ENCODE assay signal across 21 cellular contexts in genomic region chr12:87054225-87054624, GRCh38.
"Had no signal": no experiment of that assay in that cellular context is flagged by ENCODE, and none has a peak within 500 bp of the region (broad histone marks: within the 10 kb centered on the region; RNA-seq: fewer than 3 reads in every experiment).

No MANE protein-coding gene starts in this region.

- H3K4me3 ChIP-seq: breast epithelium, left ventricle myocardium inferior, tibial artery, uterus had no signal

- H3K27me3 Mint-ChIP-seq: activated CD4-positive, alpha-beta T cell treated with anti-CD3 and anti-CD28 coated beads, Interleukin-2, amount 10 ng/mL, durations not matched to agents 24 days and 14 days; activated T-cell treated with anti-CD3 and anti-CD28 coated beads, Interleukin-2, amount 50 U/mL, for 24 hours; effector memory CD8-positive, alpha-beta T cell had no signal

- H3K4me1 Mint-ChIP-seq: activated CD4-positive, alpha-beta T cell treated with anti-CD3 and anti-CD28 coated beads, Interleukin-2, amount 10 ng/mL, durations not matched to agents 24 days and 14 days had no signal

- H3K27me3 ChIP-seq: breast epithelium, tibial artery, uterus had no signal

- H3K27ac ChIP-seq: breast epithelium, left ventricle myocardium inferior, tibial artery, uterus had no signal

- ATAC-seq: activated CD8-positive, alpha-beta T cell treated with anti-CD3 and anti-CD28 coated beads, Interleukin-2, amount 10 ng/mL, durations not matched to agents 7 days and 5 days; effector memory CD8-positive, alpha-beta T cell had no signal

- DNase-seq: activated CD4-positive, alpha-beta T cell treated with anti-CD3 and anti-CD28 coated beads, Interleukin-2, amount 10 ng/mL, durations not matched to agents 24 days and 14 days; activated CD8-positive, alpha-beta T cell treated with anti-CD3 and anti-CD28 coated beads, Interleukin-2, amount 10 ng/mL, durations not matched to agents 7 days and 5 days; activated naive CD4-positive, alpha-beta T cell treated with anti-CD3 and anti-CD28 coated beads for 36 hours; activated T-cell treated with anti-CD3 and anti-CD28 coated beads, Interleukin-2, amount 50 U/mL, for 24 hours; aorta; effector memory CD8-positive, alpha-beta T cell; head of caudate nucleus; kidney glomerular epithelial cell; left ventricle myocardium inferior; mammary epithelial cell; midbrain; occipital lobe; posterior cingulate gyrus; retina; stimulated activated CD4-positive, alpha-beta T cell treated with anti-CD3 and anti-CD28 coated beads, Interleukin-12 subunit alpha, Interleukin-12 subunit beta, amount 100 ng/mL, for 4 hours; stimulated activated CD4-positive, alpha-beta T cell treated with anti-CD3 and anti-CD28 coated beads, Interleukin-1b, Interleukin-23, amount 100 ng/mL, for 48 hours; stimulated activated CD8-positive, alpha-beta memory T cell treated with anti-CD3 and anti-CD28 coated beads, Interleukin-4, amount 100 ng/mL, for 48 hours; stimulated activated naive CD4-positive, alpha-beta T cell; tibial artery; uterus had no signal

- H3K4me3 Mint-ChIP-seq: activated CD4-positive, alpha-beta T cell treated with anti-CD3 and anti-CD28 coated beads, Interleukin-2, amount 10 ng/mL, durations not matched to agents 24 days and 14 days; activated CD8-positive, alpha-beta T cell treated with anti-CD3 and anti-CD28 coated beads, Interleukin-2, amount 10 ng/mL, durations not matched to agents 7 days and 5 days; activated naive CD4-positive, alpha-beta T cell treated with anti-CD3 and anti-CD28 coated beads for 36 hours; activated T-cell treated with anti-CD3 and anti-CD28 coated beads, Interleukin-2, amount 50 U/mL, for 24 hours; effector memory CD8-positive, alpha-beta T cell had no signal

- H3K36me3 ChIP-seq: breast epithelium, left ventricle myocardium inferior, tibial artery, uterus had no signal

- H3K4me1 ChIP-seq: breast epithelium, left ventricle myocardium inferior, tibial artery, uterus had no signal

- H3K27ac Mint-ChIP-seq: activated CD4-positive, alpha-beta T cell treated with anti-CD3 and anti-CD28 coated beads, Interleukin-2, amount 10 ng/mL, durations not matched to agents 24 days and 14 days; activated CD8-positive, alpha-beta T cell treated with anti-CD3 and anti-CD28 coated beads, Interleukin-2, amount 10 ng/mL, durations not matched to agents 7 days and 5 days; activated naive CD4-positive, alpha-beta T cell treated with anti-CD3 and anti-CD28 coated beads for 36 hours; activated T-cell treated with anti-CD3 and anti-CD28 coated beads, Interleukin-2, amount 50 U/mL, for 24 hours; effector memory CD8-positive, alpha-beta T cell had no signal

- H3K9me3 ChIP-seq: breast epithelium, left ventricle myocardium inferior, tibial artery, uterus had no signal

- H3K9me3 Mint-ChIP-seq: activated CD4-positive, alpha-beta T cell treated with anti-CD3 and anti-CD28 coated beads, Interleukin-2, amount 10 ng/mL, durations not matched to agents 24 days and 14 days; effector memory CD8-positive, alpha-beta T cell had no signal
